In the genomic region with DNA sequence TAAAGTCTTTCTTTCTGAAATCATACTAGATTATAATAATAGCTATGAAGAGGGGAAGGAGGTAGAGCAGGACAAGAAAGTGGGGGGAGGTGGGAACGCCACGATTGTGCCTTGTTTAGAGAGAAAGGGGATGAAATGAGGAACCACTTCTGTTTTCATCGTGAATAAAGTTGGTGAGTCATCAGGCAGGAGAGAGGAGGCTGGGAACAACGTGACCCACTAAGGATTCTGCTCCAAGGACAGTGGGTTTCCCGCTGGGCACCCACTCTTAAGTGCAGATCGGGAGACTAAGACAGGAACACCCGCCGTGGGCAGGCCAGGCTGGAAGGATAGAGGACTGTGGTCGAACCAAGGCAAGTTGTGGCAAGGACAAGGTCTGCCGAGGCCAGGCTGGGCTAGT, we compare ENCODE assay signal across 26 cellular contexts.
DNase-seq lines count a peak whose midpoint lies in the region; ATAC-seq, FAIRE-seq and TF ChIP-seq lines count a peak whose summit lies in the region.
"Had no signal": no experiment of that assay in that cellular context is flagged by ENCODE, and none has a peak within 500 bp of the region (broad histone marks: within the 10 kb centered on the region; RNA-seq: fewer than 3 reads in every experiment).

No MANE protein-coding gene starts in this region.

- H3K4me1 ChIP-seq in HEK293 (ENCODE audit: control insufficient read depth, insufficient read depth, low read length): peaks cover 16% of the 10 kb centered on the region
- peaks cover 10 to 25% of the 10 kb centered on the region in 2 donors for H3K4me1 ChIP-seq in thoracic aorta (ENCODE audit: control insufficient read depth in 1 of 2, low read depth in 2 of 2)
- H3K4me1 ChIP-seq: parathyroid adenoma had no signal

- H3K9me3 ChIP-seq in HEK293 (ENCODE audit: control insufficient read depth, insufficient read depth, low read depth, low read length): no peaks in the 10 kb centered on the region
- no peaks in the 10 kb centered on the region for H3K9me3 ChIP-seq in thoracic aorta
- H3K9me3 ChIP-seq: suprapubic skin had no signal

- no peaks in the 10 kb centered on the region for H3K27me3 Mint-ChIP-seq in WTC11 (ENCODE audit: low read depth)
- no peaks in the 10 kb centered on the region for H3K27me3 Mint-ChIP-seq in stimulated activated memory B cell treated with anti-CD40 and anti-IgM and Interleukin-4, amounts not matched to agents 10 μg/mL and 1 μg/mL and 100 μg/mL, for 72 hours
- H3K27me3 Mint-ChIP-seq: activated naive CD8-positive, alpha-beta T cell treated with anti-CD3 and anti-CD28 coated beads for 36 hours; T-helper 17 cell had no signal

- no peak overlapping the region for H3K4me3 Mint-ChIP-seq in WTC11
- no peak overlapping the region for H3K4me3 Mint-ChIP-seq in stimulated activated memory B cell treated with anti-CD40 and anti-IgM and Interleukin-4, amounts not matched to agents 10 μg/mL and 1 μg/mL and 100 μg/mL, for 72 hours
- H3K4me3 Mint-ChIP-seq: activated naive CD8-positive, alpha-beta T cell treated with anti-CD3 and anti-CD28 coated beads for 36 hours; naive thymus-derived CD8-positive, alpha-beta T cell; T-helper 17 cell had no signal

- H3K36me3 Mint-ChIP-seq in WTC11: peaks cover 8% of the 10 kb centered on the region; the same call in 1 of the 2 replicates
- peaks cover 25% of the 10 kb centered on the region for H3K36me3 Mint-ChIP-seq in stimulated activated memory B cell treated with anti-CD40 and anti-IgM and Interleukin-4, amounts not matched to agents 10 μg/mL and 1 μg/mL and 100 μg/mL, for 72 hours
- H3K36me3 Mint-ChIP-seq: activated naive CD8-positive, alpha-beta T cell treated with anti-CD3 and anti-CD28 coated beads for 36 hours had no signal

- H3K27me3 ChIP-seq in thoracic aorta (replicated peaks; ENCODE audit: insufficient read depth): no peaks in the 10 kb centered on the region
- H3K27me3 ChIP-seq: body of pancreas, esophagus muscularis mucosa, gastroesophageal sphincter, suprapubic skin had no signal

- ATAC-seq in WTC11 (no peak), thoracic aorta (ENCODE audit: insufficient number of reproducible peaks, low FRiP score, low read depth) (no peak)
- no peak for ATAC-seq in stimulated activated memory B cell treated with anti-CD40 and anti-IgM and Interleukin-4, amounts not matched to agents 10 μg/mL and 1 μg/mL and 100 μg/mL, for 72 hours
- ATAC-seq: body of pancreas; gastroesophageal sphincter; naive thymus-derived CD8-positive, alpha-beta T cell; T-helper 17 cell had no signal

- H3K27ac ChIP-seq in HEK293 (ENCODE audit: extremely low read depth, low read depth, low read length) (no peak overlapping the region), thoracic aorta (no peak overlapping the region)
- H3K27ac ChIP-seq: esophagus muscularis mucosa, gastroesophageal sphincter, parathyroid adenoma, SK-N-MC, suprapubic skin, WERI-Rb-1 had no signal

- FAIRE-seq in frontal cortex (lab: Jason Lieb, UNC): no peak
- FAIRE-seq: GM12891, kidney had no signal

- no peaks in the 10 kb centered on the region for H3K36me3 ChIP-seq in HEK293 (ENCODE audit: control insufficient read depth in 2 of 2, insufficient read depth in 1 of 2, low read length in 2 of 2)
- H3K36me3 ChIP-seq in thoracic aorta: no peaks in the 10 kb centered on the region
- H3K36me3 ChIP-seq: esophagus muscularis mucosa, gastroesophageal sphincter, WERI-Rb-1 had no signal

- POLR2A ChIA-PET in HEK293 (lab: Yijun Ruan, JAX): no interaction called here
- POLR2A ChIA-PET in WTC11 (lab: Charles Lee): no interaction called here

- H3K4me3 ChIP-seq in HEK293 (ENCODE audit: low read depth, low read length) (no peak overlapping the region), thoracic aorta (peak overlapping the region; percentile 52)
- H3K4me3 ChIP-seq: body of pancreas, gastroesophageal sphincter, SK-N-MC, suprapubic skin had no signal

- DNase-seq in WTC11 (ENCODE audit: low spot score) (no peak), medulla oblongata (ENCODE audit: extremely low spot score) (peak; percentile 48), thoracic aorta (ENCODE audit: low spot score) (no peak), NCI-H345 (lab: John Stamatoyannopoulos, UW) (no peak), frontal cortex (ENCODE audit: low spot score in 2 of 2) (no peak)
- DNase-seq: activated CD4-positive, alpha-beta T cell treated with anti-CD3 and anti-CD28 coated beads, Interleukin-2, amount 50 U/mL, for 4 hours; activated naive CD8-positive, alpha-beta T cell treated with anti-CD3 and anti-CD28 coated beads for 36 hours; COR-L47; DMS79 treated with DMSO at 0.1 percent for 48 hours; kidney; mesenchymal stem cell; naive thymus-derived CD8-positive, alpha-beta T cell; NCI-H1105 treated with DMSO at 0.1 percent for 48 hours; NCI-H2081; NCI-H446; T-helper 17 cell; WERI-Rb-1 had no signal

- CTCF ChIA-PET in HEK293 (lab: Yijun Ruan, JAX) (interaction anchor here (0.7 to 1.5 kb wide), 3 partner anchors 100 to 1089 kb away, joined by 3 to 4 read pairs (median 3); no protein-coding TSS in a partner anchor), WTC11 (lab: Charles Lee) (no interaction called here)

- H3K9me3 Mint-ChIP-seq in WTC11: peaks cover 25% of the 10 kb centered on the region
- H3K9me3 Mint-ChIP-seq in stimulated activated memory B cell treated with anti-CD40 and anti-IgM and Interleukin-4, amounts not matched to agents 10 μg/mL and 1 μg/mL and 100 μg/mL, for 72 hours: peaks cover 25% of the 10 kb centered on the region

- TF ChIP-seq CTCF in HEK293 (tag by site-specific recombination; IDR thresholded peaks at IDR 0.05): no peak
- no peak for TF ChIP-seq CTCF in WTC11 (IDR thresholded peaks at IDR 0.05)
- TF ChIP-seq CTCF in thoracic aorta (IDR thresholded peaks at IDR 0.05): no peak

- peaks cover 3% of the 10 kb centered on the region for H3K4me1 Mint-ChIP-seq in WTC11
- peaks cover 5% of the 10 kb centered on the region for H3K4me1 Mint-ChIP-seq in stimulated activated memory B cell treated with anti-CD40 and anti-IgM and Interleukin-4, amounts not matched to agents 10 μg/mL and 1 μg/mL and 100 μg/mL, for 72 hours
- H3K4me1 Mint-ChIP-seq: activated naive CD8-positive, alpha-beta T cell treated with anti-CD3 and anti-CD28 coated beads for 36 hours; T-helper 17 cell had no signal

- peak overlapping the region; percentile 46; the same call in 1 of the 2 replicates for H3K27ac Mint-ChIP-seq in WTC11
- H3K27ac Mint-ChIP-seq in stimulated activated memory B cell treated with anti-CD40 and anti-IgM and Interleukin-4, amounts not matched to agents 10 μg/mL and 1 μg/mL and 100 μg/mL, for 72 hours: no peak overlapping the region
- H3K27ac Mint-ChIP-seq: activated naive CD8-positive, alpha-beta T cell treated with anti-CD3 and anti-CD28 coated beads for 36 hours; naive thymus-derived CD8-positive, alpha-beta T cell; T-helper 17 cell had no signal

TF ChIP-seq in HEK293, 187 proteins besides CTCF, POLR2A, EP300 and RAD21:
- TF ChIP-seq ZNF394 (tag by site-specific recombination; IDR thresholded peaks at IDR 0.05; ENCODE audit: borderline replicate concordance): no peak
- TF ChIP-seq PRDM1 (tag by site-specific recombination; IDR thresholded peaks at IDR 0.05): 0 out of 2 replicates have a peak, but pooled peaks have one; percentile 22
TF ChIP-seq in HEK293: peak in this region for 1.

TF ChIP-seq in WTC11, 78 proteins besides CTCF, POLR2A, EP300 and RAD21:
- TF ChIP-seq GTF2I (CRISPR knock-in tag; conservative IDR thresholded peaks at IDR 0.05): no peak
